20 cellular contexts compared by ENCODE assay signal in genomic region chr11:45155627-45156180, GRCh38.
"Had no signal": no experiment of that assay in that cellular context is flagged by ENCODE, and none has a peak within 500 bp of the region (broad histone marks: within the 10 kb centered on the region; RNA-seq: fewer than 3 reads in every experiment).

No MANE protein-coding gene starts in this region.

- H3K4me3 ChIP-seq: body of pancreas, colonic mucosa, gastrocnemius medialis, heart right ventricle, mucosa of descending colon, SK-N-MC, stomach had no signal

- H3K36me3 Mint-ChIP-seq: activated naive CD8-positive, alpha-beta T cell had no signal

- H3K27me3 Mint-ChIP-seq: activated naive CD8-positive, alpha-beta T cell; naive thymus-derived CD8-positive, alpha-beta T cell had no signal

- H3K9me3 Mint-ChIP-seq: naive thymus-derived CD8-positive, alpha-beta T cell had no signal

- H3K27ac Mint-ChIP-seq: activated naive CD8-positive, alpha-beta T cell had no signal

- H3K27me3 ChIP-seq: body of pancreas, colonic mucosa, gastrocnemius medialis, heart right ventricle, stomach had no signal

- H3K36me3 ChIP-seq: colonic mucosa, gastrocnemius medialis, heart right ventricle, stomach had no signal

- H3K9me3 ChIP-seq: body of pancreas, colonic mucosa, gastrocnemius medialis, heart right ventricle, mucosa of descending colon, stomach had no signal

- H3K27ac ChIP-seq: body of pancreas, colonic mucosa, SK-N-MC had no signal

- ATAC-seq: body of pancreas; gastrocnemius medialis; left colon; mucosa of descending colon; naive thymus-derived CD8-positive, alpha-beta T cell had no signal

- DNase-seq: activated CD4-positive, alpha-beta T cell treated with anti-CD3 and anti-CD28 coated beads for 1 hour; activated CD4-positive, alpha-beta T cell treated with anti-CD3 and anti-CD28 coated beads, Interleukin-2, amount 50 U/mL, for 48 hours; activated gamma-delta T cell treated with Interleukin-2 at 50 U/mL for 16 hours; amniotic stem cell; body of pancreas; central memory CD4-positive, alpha-beta T cell; effector CD4-positive, alpha-beta T cell; gastrocnemius medialis; heart right ventricle; left colon; mammary epithelial cell; mucosa of descending colon; naive thymus-derived CD8-positive, alpha-beta T cell; stimulated activated CD4-positive, alpha-beta T cell treated with anti-CD3 and anti-CD28 coated beads, Interleukin-1b, Interleukin-23, amount 100 ng/mL, for 48 hours; T-helper 1 cell; T1000 had no signal

- H3K4me1 ChIP-seq: colonic mucosa had no signal

- H3K4me3 Mint-ChIP-seq: activated naive CD8-positive, alpha-beta T cell; naive thymus-derived CD8-positive, alpha-beta T cell had no signal
